Comparison of ENCODE assay signal across 2 cellular contexts in the genomic region with DNA sequence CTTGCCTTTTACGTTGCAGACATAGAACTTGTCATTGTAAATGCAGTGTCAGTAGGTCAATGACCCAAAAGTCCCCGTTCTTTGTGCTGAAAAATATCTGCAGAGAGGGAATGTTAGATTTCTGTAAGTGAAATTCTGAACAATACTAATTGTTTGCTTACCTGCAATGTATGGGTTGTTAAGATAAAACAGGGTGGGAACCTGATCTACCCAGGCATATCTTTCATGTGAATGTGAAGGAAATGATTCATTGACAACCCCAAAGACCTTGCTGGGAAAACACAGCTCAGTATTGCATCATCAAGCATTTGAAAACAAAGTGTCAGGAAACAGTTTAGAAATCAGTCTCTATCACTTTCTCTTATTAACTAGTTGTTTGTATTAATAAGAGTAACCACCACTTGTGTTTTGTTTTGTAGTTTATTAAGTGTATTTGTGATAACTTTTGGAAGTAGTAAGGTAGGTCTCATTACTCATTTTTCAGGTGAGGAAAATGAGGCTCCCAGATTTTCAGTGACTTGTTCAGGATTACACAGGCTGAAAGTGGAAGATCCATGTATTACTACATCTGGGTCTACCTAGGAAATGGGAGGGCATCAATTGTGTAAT.
TF ChIP-seq lines count a peak whose summit lies in the region.

No MANE protein-coding gene starts in this region.

TF ChIP-seq in A549, 52 proteins besides CTCF, POLR2A, EP300 and RAD21:
- TF ChIP-seq, protein P1, sequence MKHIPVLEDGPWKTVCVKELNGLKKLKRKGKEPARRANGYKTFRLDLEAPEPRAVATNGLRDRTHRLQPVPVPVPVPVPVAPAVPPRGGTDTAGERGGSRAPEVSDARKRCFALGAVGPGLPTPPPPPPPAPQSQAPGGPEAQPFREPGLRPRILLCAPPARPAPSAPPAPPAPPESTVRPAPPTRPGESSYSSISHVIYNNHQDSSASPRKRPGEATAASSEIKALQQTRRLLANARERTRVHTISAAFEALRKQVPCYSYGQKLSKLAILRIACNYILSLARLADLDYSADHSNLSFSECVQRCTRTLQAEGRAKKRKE (CRISPR knock-in tag; IDR thresholded peaks at IDR 0.05; ENCODE audit: low read depth), result peak; percentile 52; the same call in 1 of the 2 replicates
- TF ChIP-seq, protein P2, sequence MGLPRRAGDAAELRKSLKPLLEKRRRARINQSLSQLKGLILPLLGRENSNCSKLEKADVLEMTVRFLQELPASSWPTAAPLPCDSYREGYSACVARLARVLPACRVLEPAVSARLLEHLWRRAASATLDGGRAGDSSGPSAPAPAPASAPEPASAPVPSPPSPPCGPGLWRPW (IDR thresholded peaks at IDR 0.05), result 0 out of 2 replicates have a peak, but pooled peaks have one; percentile 49
- TF ChIP-seq FOSL2 (IDR thresholded peaks at IDR 0.05) (peak; percentile 96), FOSL2 (CRISPR knock-in tag; IDR thresholded peaks at IDR 0.05) (peak; percentile 99), JUN (IDR thresholded peaks at IDR 0.05) (peak; percentile 92 to 97; a peak in 4 of 5 replicates), CEBPB (IDR thresholded peaks at IDR 0.05) (peak; percentile 96 to 99), HOXB13 (CRISPR knock-in tag; IDR thresholded peaks at IDR 0.05; ENCODE audit: low read depth) (0 out of 2 replicates have a peak, but pooled peaks have one; percentile 33), SMC3 (IDR thresholded peaks at IDR 0.05) (peak; percentile 52), HOXB5 (CRISPR knock-in tag; IDR thresholded peaks at IDR 0.05) (peak; percentile 81; the same call in 1 of the 2 replicates), MYC (IDR thresholded peaks at IDR 0.05; ENCODE audit: borderline replicate concordance, low read length) (no peak), FOSB (CRISPR knock-in tag; IDR thresholded peaks at IDR 0.05) (peak; percentile 70), RARB (CRISPR knock-in tag; IDR thresholded peaks at IDR 0.05) (peak; percentile 88), RCOR1 (IDR thresholded peaks at IDR 0.05; ENCODE audit: low read depth, low read length) (no peak), ESRRA (IDR thresholded peaks at IDR 0.05; ENCODE audit: borderline replicate concordance, low read length) (no peak), GATA3 (IDR thresholded peaks at IDR 0.05; ENCODE audit: borderline replicate concordance) (peak; percentile 97), JUNB (IDR thresholded peaks at IDR 0.05) (peak; percentile 97), MAZ (IDR thresholded peaks at IDR 0.05; ENCODE audit: borderline replicate concordance, low read depth, low read length) (no peak), RNF2 (IDR thresholded peaks at IDR 0.05; ENCODE audit: borderline replicate concordance, low read depth) (no peak)
- TF ChIP-seq, protein P3, sequence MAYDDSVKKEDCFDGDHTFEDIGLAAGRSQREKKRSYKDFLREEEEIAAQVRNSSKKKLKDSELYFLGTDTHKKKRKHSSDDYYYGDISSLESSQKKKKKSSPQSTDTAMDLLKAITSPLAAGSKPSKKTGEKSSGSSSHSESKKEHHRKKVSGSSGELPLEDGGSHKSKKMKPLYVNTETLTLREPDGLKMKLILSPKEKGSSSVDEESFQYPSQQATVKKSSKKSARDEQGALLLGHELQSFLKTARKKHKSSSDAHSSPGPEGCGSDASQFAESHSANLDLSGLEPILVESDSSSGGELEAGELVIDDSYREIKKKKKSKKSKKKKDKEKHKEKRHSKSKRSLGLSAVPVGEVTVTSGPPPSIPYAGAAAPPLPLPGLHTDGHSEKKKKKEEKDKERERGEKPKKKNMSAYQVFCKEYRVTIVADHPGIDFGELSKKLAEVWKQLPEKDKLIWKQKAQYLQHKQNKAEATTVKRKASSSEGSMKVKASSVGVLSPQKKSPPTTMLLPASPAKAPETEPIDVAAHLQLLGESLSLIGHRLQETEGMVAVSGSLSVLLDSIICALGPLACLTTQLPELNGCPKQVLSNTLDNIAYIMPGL (CRISPR knock-in tag; IDR thresholded peaks at IDR 0.05; ENCODE audit: borderline replicate concordance), result peak; percentile 52; the same call in 1 of the 2 replicates
- TF ChIP-seq, protein P4, sequence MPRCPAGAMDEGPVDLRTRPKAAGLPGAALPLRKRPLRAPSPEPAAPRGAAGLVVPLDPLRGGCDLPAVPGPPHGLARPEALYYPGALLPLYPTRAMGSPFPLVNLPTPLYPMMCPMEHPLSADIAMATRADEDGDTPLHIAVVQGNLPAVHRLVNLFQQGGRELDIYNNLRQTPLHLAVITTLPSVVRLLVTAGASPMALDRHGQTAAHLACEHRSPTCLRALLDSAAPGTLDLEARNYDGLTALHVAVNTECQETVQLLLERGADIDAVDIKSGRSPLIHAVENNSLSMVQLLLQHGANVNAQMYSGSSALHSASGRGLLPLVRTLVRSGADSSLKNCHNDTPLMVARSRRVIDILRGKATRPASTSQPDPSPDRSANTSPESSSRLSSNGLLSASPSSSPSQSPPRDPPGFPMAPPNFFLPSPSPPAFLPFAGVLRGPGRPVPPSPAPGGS (IDR thresholded peaks at IDR 0.05), result peak; percentile 89; the same call in 2 of the 3 replicates
- TF ChIP-seq, protein P5, sequence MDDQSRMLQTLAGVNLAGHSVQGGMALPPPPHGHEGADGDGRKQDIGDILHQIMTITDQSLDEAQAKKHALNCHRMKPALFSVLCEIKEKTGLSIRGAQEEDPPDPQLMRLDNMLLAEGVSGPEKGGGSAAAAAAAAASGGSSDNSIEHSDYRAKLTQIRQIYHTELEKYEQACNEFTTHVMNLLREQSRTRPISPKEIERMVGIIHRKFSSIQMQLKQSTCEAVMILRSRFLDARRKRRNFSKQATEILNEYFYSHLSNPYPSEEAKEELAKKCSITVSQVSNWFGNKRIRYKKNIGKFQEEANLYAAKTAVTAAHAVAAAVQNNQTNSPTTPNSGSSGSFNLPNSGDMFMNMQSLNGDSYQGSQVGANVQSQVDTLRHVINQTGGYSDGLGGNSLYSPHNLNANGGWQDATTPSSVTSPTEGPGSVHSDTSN (IDR thresholded peaks at IDR 0.05), result peak; percentile 68; the same call in 1 of the 2 replicates
- TF ChIP-seq, protein P6, sequence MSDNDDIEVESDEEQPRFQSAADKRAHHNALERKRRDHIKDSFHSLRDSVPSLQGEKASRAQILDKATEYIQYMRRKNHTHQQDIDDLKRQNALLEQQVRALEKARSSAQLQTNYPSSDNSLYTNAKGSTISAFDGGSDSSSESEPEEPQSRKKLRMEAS (IDR thresholded peaks at IDR 0.05), result peak; percentile 83

TF ChIP-seq in endothelial cell of umbilical vein, 7 proteins besides CTCF, POLR2A, EP300 and RAD21:
- TF ChIP-seq GATA2 (IDR thresholded peaks at IDR 0.05; ENCODE audit: insufficient read depth, insufficient read length, low read depth, low read length) (peak; percentile 92), FOS (IDR thresholded peaks at IDR 0.05; ENCODE audit: borderline replicate concordance, insufficient read depth, low read length) (peak; percentile 97), POLR2AphosphoS5 (IDR thresholded peaks at IDR 0.05; ENCODE audit: insufficient read depth, low read depth, low read length) (peak; percentile 95), EZH2 (IDR thresholded peaks at IDR 0.05; ENCODE audit: borderline replicate concordance, low read depth, low read length, severe bottlenecking) (no peak), JUN (IDR thresholded peaks at IDR 0.05; ENCODE audit: borderline replicate concordance, insufficient read depth, insufficient read length, low read depth) (peak; percentile 99)
